6 cellular contexts compared by ENCODE assay signal in genomic region chr12:71509705-71510104, GRCh38.
"Had no signal": no experiment of that assay in that cellular context is flagged by ENCODE, and none has a peak within 500 bp of the region (broad histone marks: within the 10 kb centered on the region; RNA-seq: fewer than 3 reads in every experiment).

No MANE protein-coding gene starts in this region.

- ATAC-seq: HepG2, K562 had no signal

- H3K27ac ChIP-seq: HL-60 had no signal

- H3K4me3 ChIP-seq: K562 had no signal

- DNase-seq: IMR-90, KBM-7, KG1 had no signal
